ENCODE assay signal across 14 cellular contexts in genomic region chr2:207993141-207993763, GRCh38. TPM values are rescaled to one million over a fixed set of nuclear protein-coding genes. Genes with fewer than 3 reads are reported as not detected.
A peak's percentile ranks its signal among the peaks of the same experiment; 100 is the strongest.
DNase-seq lines count a peak whose midpoint lies in the region; ATAC-seq, FAIRE-seq and TF ChIP-seq lines count a peak whose summit lies in the region.
"Had no signal": no experiment of that assay in that cellular context is flagged by ENCODE, and none has a peak within 500 bp of the region (broad histone marks: within the 10 kb centered on the region; RNA-seq: fewer than 3 reads in every experiment).

No MANE protein-coding gene starts in this region.

- no peak for TF ChIP-seq CTCF in AG04449 (IDR thresholded peaks at IDR 0.05; ENCODE audit: insufficient read depth, low read length, missing control alignments)

- POLR2A ChIA-PET in AG04449 (lab: Yijun Ruan, JAX): no interaction called here

- peak; percentile 45 for ATAC-seq in HG03469 (IDR thresholded peaks at IDR 0.05; ENCODE audit: unreplicated experiment)
- ATAC-seq in GM21360 (IDR thresholded peaks at IDR 0.05; ENCODE audit: unreplicated experiment): no peak

- CTCF ChIA-PET in AG04449 (lab: Yijun Ruan, JAX): interaction anchor here (0.7 to 1.6 kb wide), 2 partner anchors 13 to 146 kb away, joined by 3 read pairs; no protein-coding TSS in a partner anchor

- FAIRE-seq in GM19239 (lab: Jason Lieb, UNC): peak; percentile 64

- peak; percentile 14 for DNase-seq in AG04449 (ENCODE audit: low read depth, low spot score)
- DNase-seq in GM19239 (ENCODE audit: insufficient read length, low spot score): no peak
- peak; percentile 28 for DNase-seq in astrocyte of the hippocampus (ENCODE audit: low read depth, low spot score)
- no peak for DNase-seq in H4 (ENCODE audit: low spot score)
- DNase-seq in DMS114 treated with DMSO at 0.1 percent for 48 hours (lab: John Stamatoyannopoulos, UW; ENCODE audit: unreplicated experiment): no peak
- no peak for DNase-seq in NCI-H2227 (lab: John Stamatoyannopoulos, UW; ENCODE audit: unreplicated experiment)
- DNase-seq: anterior cingulate cortex, heart right ventricle, NCI-H1092 treated with DMSO at 0.1 percent for 48 hours, SHP77 treated with DMSO at 0.1 percent for 48 hours had no signal

- H3K4me3 ChIP-seq in AG04449 (ENCODE audit: low read depth, low read length): no peak overlapping the region
- H3K4me3 ChIP-seq: BLaER1 treated with 17β-estradiol and CSF1 and Interleukin-3, amounts not matched to agents 10 nM and 100 nM; heart right ventricle; skin epidermis had no signal

RNA-seq across cellular contexts. Expression of gene PLEKHM3, which starts 32.1 kb away (rescaled TPM):
- 2.2 and 2.8 TPM in 2 replicates for total RNA-seq in H4 (2014; rRNA removed; shearing (Covaris generic))

Comparison
In these comparisons a context has a peak if more than half of its experiments do, and no peak if none do; other contexts are left out.
1. DNase-seq: peak in AG04449 (single experiment) and astrocyte of the hippocampus (single experiment); none in GM19239 (single experiment), H4 (single experiment), DMS114 treated with DMSO at 0.1 percent for 48 hours (single experiment) and NCI-H2227 (single experiment).